Comparison of ENCODE assay signal across 25 cellular contexts in genomic region chr6:53827485-53827884, GRCh38. TPM values are rescaled to one million over a fixed set of nuclear protein-coding genes. Genes with fewer than 3 reads are reported as not detected.
A peak's percentile ranks its signal among the peaks of the same experiment; 100 is the strongest.
DNase-seq lines count a peak whose midpoint lies in the region; ATAC-seq, FAIRE-seq and TF ChIP-seq lines count a peak whose summit lies in the region.
"Had no signal": no experiment of that assay in that cellular context is flagged by ENCODE, and none has a peak within 500 bp of the region (broad histone marks: within the 10 kb centered on the region; RNA-seq: fewer than 3 reads in every experiment).

No MANE protein-coding gene starts in this region.

- BruUV-seq in PC-3 (replicated peaks; lab: Mats Ljungman, UMichigan) (no TSS peak), endothelial cell of umbilical vein (replicated peaks; lab: Mats Ljungman, UMichigan) (no TSS peak)

- no peak overlapping the region for H2BK12ac ChIP-seq in trophoblast cell (ENCODE audit: low read length)

- peaks cover 20% of the 10 kb centered on the region for H3K4me1 ChIP-seq in GM23248 (ENCODE audit: insufficient read depth)
- H3K4me1 ChIP-seq in PC-3 (ENCODE audit: insufficient read depth, low read length): peaks cover 11% of the 10 kb centered on the region
- peaks cover 9% of the 10 kb centered on the region for H3K4me1 ChIP-seq in endothelial cell of umbilical vein (ENCODE audit: control insufficient read depth, extremely low read depth, insufficient read depth, low read length)
- H3K4me1 ChIP-seq in trophoblast cell (ENCODE audit: control insufficient read depth in 1 of 2, insufficient read depth in 2 of 2, low read length in 2 of 2): peaks cover 4 to 12% of the 10 kb centered on the region in 2 experiments
- H3K4me1 ChIP-seq: adrenal gland had no signal

- no peak overlapping the region for H4K91ac ChIP-seq in trophoblast cell (ENCODE audit: low read depth, low read length)

- H3K4ac ChIP-seq in trophoblast cell (ENCODE audit: low read depth, low read length): peak overlapping the region; percentile 16

- POLR2A ChIA-PET in PC-3 (lab: Charles Lee; ENCODE audit: unreplicated experiment) (no interaction called here), endothelial cell of umbilical vein (lab: Charles Lee) (no interaction called here)

- H3K18ac ChIP-seq in trophoblast cell (ENCODE audit: low read length): no peak overlapping the region

- CTCF ChIA-PET in PC-3 (lab: Charles Lee) (no interaction called here), endothelial cell of umbilical vein (lab: Charles Lee) (interaction anchor here (0.7 to 1.4 kb wide), 6 partner anchors 9 to 128 kb away, joined by 3 to 5 read pairs (median 4); no protein-coding TSS in a partner anchor)

- H3K9me3 ChIP-seq in GM23248 (ENCODE audit: low read depth) (no peaks in the 10 kb centered on the region), PC-3 (ENCODE audit: low read length) (no peaks in the 10 kb centered on the region), endothelial cell of umbilical vein (replicated peaks; ENCODE audit: control insufficient read depth, insufficient read depth, low read length) (no peaks in the 10 kb centered on the region), trophoblast cell (ENCODE audit: insufficient read depth, low read depth, low read length) (no peaks in the 10 kb centered on the region)
- H3K9me3 ChIP-seq: adrenal gland, heart right ventricle had no signal

- H3K27me3 ChIP-seq in GM23248 (replicated peaks; ENCODE audit: insufficient read depth): no peaks in the 10 kb centered on the region
- H3K27me3 ChIP-seq in PC-3 (ENCODE audit: low read length): no peaks in the 10 kb centered on the region
- no peaks in the 10 kb centered on the region for H3K27me3 ChIP-seq in endothelial cell of umbilical vein (ENCODE audit: control insufficient read depth in 2 of 2, insufficient read depth in 2 of 2, low read length in 2 of 2)
- H3K27me3 ChIP-seq in trophoblast cell (ENCODE audit: insufficient read depth, low read length): no peaks in the 10 kb centered on the region
- H3K27me3 ChIP-seq: adrenal gland, heart right ventricle had no signal

- no peaks in the 10 kb centered on the region for H4K20me1 ChIP-seq in GM23248 (ENCODE audit: insufficient read depth)
- H4K20me1 ChIP-seq in PC-3 (ENCODE audit: low read length): peaks cover 12% of the 10 kb centered on the region; the same call in 1 of the 2 replicates
- no peaks in the 10 kb centered on the region for H4K20me1 ChIP-seq in endothelial cell of umbilical vein (replicated peaks; ENCODE audit: control insufficient read depth, extremely low read depth, insufficient read depth, low read length)

- H3K36me3 ChIP-seq in GM23248 (ENCODE audit: low read depth): no peaks in the 10 kb centered on the region
- no peaks in the 10 kb centered on the region for H3K36me3 ChIP-seq in PC-3 (ENCODE audit: low read depth, low read length)
- H3K36me3 ChIP-seq in endothelial cell of umbilical vein (ENCODE audit: control insufficient read depth in 2 of 2, extremely low read depth in 1 of 2, insufficient read depth in 2 of 2, low read length in 2 of 2): no peaks in the 10 kb centered on the region
- no peaks in the 10 kb centered on the region for H3K36me3 ChIP-seq in trophoblast cell (ENCODE audit: control insufficient read depth in 1 of 2, insufficient read depth in 2 of 2, low read length in 2 of 2)
- H3K36me3 ChIP-seq: adrenal gland, heart right ventricle had no signal

- H3K4me3 ChIP-seq in GM23248 (no peak overlapping the region), PC-3 (ENCODE audit: low read length) (no peak overlapping the region), endothelial cell of umbilical vein (replicated peaks in 1 of 3; ENCODE audit: insufficient read depth in 1 of 3, low read depth in 1 of 3, low read length in 3 of 3) (no peak overlapping the region), trophoblast cell (ENCODE audit: low read depth, low read length) (no peak overlapping the region)
- H3K4me3 ChIP-seq: adrenal gland, heart right ventricle had no signal

- H2AK5ac ChIP-seq in trophoblast cell (ENCODE audit: low read length): no peak overlapping the region

- dilution Hi-C loops in endothelial cell of umbilical vein (cut with MboI; ENCODE audit: extremely low pct_ligation_motif_present, low sequenced_read_pairs): no loop called here

- H3K27ac ChIP-seq in GM23248 (peak overlapping the region; percentile 27; the same call in 1 of the 2 replicates), PC-3 (ENCODE audit: low read length) (no peak overlapping the region), endothelial cell of umbilical vein (ENCODE audit: insufficient read depth, low read depth, low read length) (no peak overlapping the region), trophoblast cell (ENCODE audit: low read depth, low read length) (no peak overlapping the region)
- H3K27ac ChIP-seq: adrenal gland, C4-2B, heart right ventricle had no signal

- no peak overlapping the region for H2AFZ ChIP-seq in GM23248
- H2AFZ ChIP-seq in PC-3 (ENCODE audit: low read length): no peak overlapping the region
- H2AFZ ChIP-seq in endothelial cell of umbilical vein (ENCODE audit: low read depth, low read length): no peak overlapping the region
- H2AFZ ChIP-seq in trophoblast cell (ENCODE audit: insufficient read depth, low read length, poor library complexity): no peak overlapping the region

- H2BK5ac ChIP-seq in trophoblast cell (ENCODE audit: low read depth, low read length, poor library complexity): no peak overlapping the region

- H4K12ac ChIP-seq in trophoblast cell (ENCODE audit: low read depth, low read length): no peak overlapping the region

- H3K4me2 ChIP-seq in GM23248 (ENCODE audit: unreplicated experiment) (peak overlapping the region; percentile 12), PC-3 (ENCODE audit: low read length) (no peak overlapping the region), endothelial cell of umbilical vein (ENCODE audit: insufficient read depth, low read length) (no peak overlapping the region), trophoblast cell (ENCODE audit: low read length) (no peak overlapping the region)

- no peak overlapping the region for H2BK120ac ChIP-seq in trophoblast cell (ENCODE audit: insufficient read depth, low read length, poor library complexity)

- TF ChIP-seq CTCF in PC-3 (conservative IDR thresholded peaks at IDR 0.05; ENCODE audit: low read depth, low read length): no peak
- TF ChIP-seq CTCF in endothelial cell of umbilical vein (IDR thresholded peaks at IDR 0.05; ENCODE audit: extremely low read depth in 1 of 2, insufficient read depth in 1 of 2, low read depth in 1 of 2, low read length in 2 of 2): no peak

- H3F3A ChIP-seq in GM23248 (ENCODE audit: insufficient read depth): peaks cover 12% of the 10 kb centered on the region; the same call in 1 of the 2 replicates
- no peaks in the 10 kb centered on the region for H3F3A ChIP-seq in PC-3 (ENCODE audit: low read length, unreplicated experiment)

- intact Hi-C loops in PC-3 (cut with micrococcal nuclease) (no loop called here), endothelial cell of umbilical vein (cut with micrococcal nuclease) (no loop called here), left cardiac atrium (cut with DNase I) (no loop called here)

- ATAC-seq in PC-3 (peak; percentile 46), HG02885 (IDR thresholded peaks at IDR 0.05; ENCODE audit: poor library complexity, unreplicated experiment) (no peak), left cardiac atrium (no peak), GM19467 (IDR thresholded peaks at IDR 0.05; ENCODE audit: unreplicated experiment) (no peak)

- DNase-seq in GM23248 (peak; percentile 24), PC-3 (peak; percentile 14), endothelial cell of umbilical vein (ENCODE audit: low read depth, low spot score) (no peak), trophoblast cell (no peak), pons (ENCODE audit: low spot score) (no peak), left cardiac atrium (no peak)
- DNase-seq: activated B cell treated with CpG ODN at 0.5 μM for 24 hours; activated CD4-positive, alpha-beta memory T cell treated with anti-CD3 and anti-CD28 coated beads, Interleukin-2, amount 10 ng/mL, durations not matched to agents 7 days and 5 days; activated gamma-delta T cell; activated T-cell treated with anti-CD3 and anti-CD28 coated beads for 4 hours; adrenal gland; heart right ventricle; Karpas-422; left ventricle myocardium superior; midbrain; NCI-H1092; NCI-H187 treated with DMSO at 0.1 percent for 48 hours; NCI-H226; NCI-H774; posterior cingulate gyrus had no signal

- no peak overlapping the region for H3K14ac ChIP-seq in trophoblast cell (ENCODE audit: low read length)

- H3K23ac ChIP-seq in trophoblast cell (ENCODE audit: low read length): no peak overlapping the region

- no peak for TF ChIP-seq POLR2A in endothelial cell of umbilical vein (IDR thresholded peaks at IDR 0.05; ENCODE audit: low read depth, low read length)

- no peaks in the 10 kb centered on the region for H3K9me1 ChIP-seq in endothelial cell of umbilical vein (replicated peaks; ENCODE audit: control insufficient read depth, extremely low read depth, insufficient read depth, low read length)

- WGBS in GM23248 (ENCODE audit: low coverage in 1 of 2, low lambda C conversion rate in 2 of 2, missing lambda C conversion rate in 2 of 2), 2 experiments: 48 to 53% methylated on average over 1 of the region's 1 CpG
- WGBS in trophoblast cell (ENCODE audit: extremely low coverage, insufficient coverage, insufficient read length): no CpG with 5 or more reads among the region's 1 CpG

- no peak for FAIRE-seq in endothelial cell of umbilical vein (lab: Jason Lieb, UNC)
- FAIRE-seq: endometrium, GM18507 had no signal

- H3K9ac ChIP-seq in GM23248: no peak overlapping the region
- H3K9ac ChIP-seq in PC-3 (ENCODE audit: low read length): no peak overlapping the region
- no peak overlapping the region for H3K9ac ChIP-seq in endothelial cell of umbilical vein (replicated peaks; ENCODE audit: extremely low read depth, insufficient read depth, low read length)
- no peak overlapping the region for H3K9ac ChIP-seq in trophoblast cell (ENCODE audit: low read length)

- H4K8ac ChIP-seq in trophoblast cell (ENCODE audit: low read depth, low read length): no peak overlapping the region

- H3K79me2 ChIP-seq in GM23248 (ENCODE audit: insufficient read depth) (peaks cover 9% of the 10 kb centered on the region; the same call in 1 of the 2 replicates), PC-3 (ENCODE audit: low read length) (peaks cover 94% of the 10 kb centered on the region), endothelial cell of umbilical vein (ENCODE audit: control insufficient read depth, insufficient read depth, low read length) (peaks cover 40% of the 10 kb centered on the region), trophoblast cell (ENCODE audit: control insufficient read depth, insufficient read depth, low read length, poor library complexity) (peaks cover 14% of the 10 kb centered on the region)

- H3K9me2 ChIP-seq in GM23248 (ENCODE audit: insufficient read depth): no peaks in the 10 kb centered on the region
- no peaks in the 10 kb centered on the region for H3K9me2 ChIP-seq in PC-3 (replicated peaks; ENCODE audit: low read length)

- in situ Hi-C loops in GM23248 (cut with MboI): no loop called here

- no peaks in the 10 kb centered on the region for H3K79me1 ChIP-seq in trophoblast cell (ENCODE audit: low read length)

RNA-seq across cellular contexts. Expression of gene LRRC1, which starts 32.7 kb away (rescaled TPM):
- total RNA-seq in GM23248 (2014; rRNA removed; shearing (Covaris generic)): 1.8 and 5.6 TPM in 2 replicates
- polyA plus RNA-seq in GM23248 (2016; fragmentation: Nextera tagmentation; extraction: Ambion mirVana) (2.4 and 3.6 TPM in 2 replicates), endothelial cell of umbilical vein (5.5 and 5.6 TPM in 2 replicates)
- total RNA-seq in PC-3 (2014; rRNA removed) (18.1 and 19.4 TPM in 2 replicates), endothelial cell of umbilical vein (10.6 and 11.7 TPM in 2 replicates), left cardiac atrium (1 to 10 TPM; 3.8 to 4.9 TPM)
- 5.7 and 6.3 TPM in 2 replicates for polyA plus RNA-seq in endothelial cell of umbilical vein (2011; cell fraction: cytosol; rRNA removed)
- polyA plus RNA-seq in endothelial cell of umbilical vein (2011; cell fraction: nucleus; rRNA removed): 24.5 and 29.2 TPM in 2 replicates
- polyA plus RNA-seq in endothelial cell of umbilical vein (2012): 6.7 and 7.3 TPM in 2 replicates
- polyA minus RNA-seq in endothelial cell of umbilical vein: 7.8 and 10.2 TPM in 2 replicates
- 4.4 TPM for polyA minus RNA-seq in endothelial cell of umbilical vein (2011; cell fraction: cytosol; rRNA and poly(A)+ RNA removed)
- polyA minus RNA-seq in endothelial cell of umbilical vein (2011; cell fraction: nucleus; rRNA and poly(A)+ RNA removed): 20.1 and 30.3 TPM in 2 replicates
- polyA plus RNA-seq in trophoblast cell (2013): 43.6 and 44.5 TPM in 2 replicates

Comparison
In these comparisons a context has a peak if more than half of its experiments do, and no peak if none do; other contexts are left out.
1. DNase-seq: peak in GM23248 (single experiment) and PC-3 (single experiment); none in endothelial cell of umbilical vein (single experiment), trophoblast cell (0 of 2), pons (single experiment) and left cardiac atrium (single experiment).